13 cellular contexts compared by ENCODE assay signal in genomic region chr12:118102070-118102469, GRCh38. TPM values are rescaled to one million over a fixed set of nuclear protein-coding genes. Genes with fewer than 3 reads are reported as not detected.
DNase-seq lines count a peak whose midpoint lies in the region; ATAC-seq and TF ChIP-seq lines count a peak whose summit lies in the region.
"Had no signal": no experiment of that assay in that cellular context is flagged by ENCODE, and none has a peak within 500 bp of the region (broad histone marks: within the 10 kb centered on the region; RNA-seq: fewer than 3 reads in every experiment).

No MANE protein-coding gene starts in this region.

- 74 to 77% methylated on average over 6 of the region's 6 CpGs for WGBS in heart right ventricle, 2 donors

- no peak overlapping the region for H3K27ac Mint-ChIP-seq in naive B cell

- H3K4me1 ChIP-seq in duodenal mucosa (ENCODE audit: control insufficient read depth in 1 of 2, insufficient read depth in 2 of 2, low read length in 2 of 2) (peaks cover 6 to 23% of the 10 kb centered on the region in 2 donors), heart right ventricle (peaks cover 0 to 20% (median 14%) of the 10 kb centered on the region in 9 donors)

- peak overlapping the region; percentile 82 to 83 for H3K4me3 ChIP-seq in duodenal mucosa (ENCODE audit: low read depth in 1 of 2, low read length in 2 of 2)
- no peak overlapping the region for H3K4me3 ChIP-seq in heart right ventricle

- H3K4me1 Mint-ChIP-seq in naive B cell, result peaks cover 10 to 13% (median 10%) of the 10 kb centered on the region in 3 donors

- peaks cover 0 to 1% (median 0%) of the 10 kb centered on the region in 7 donors for H3K9me3 Mint-ChIP-seq in naive B cell
- H3K9me3 Mint-ChIP-seq: effector memory CD8-positive, alpha-beta T cell had no signal

- H3K27ac ChIP-seq in duodenal mucosa (ENCODE audit: low read depth, low read length) (no peak overlapping the region), heart right ventricle (no peak overlapping the region)
- H3K27ac ChIP-seq: WERI-Rb-1 had no signal

- H3K36me3 Mint-ChIP-seq in naive B cell, result no peaks in the 10 kb centered on the region

- peaks cover 13 to 16% (median 15%) of the 10 kb centered on the region in 3 donors for H3K27me3 Mint-ChIP-seq in naive B cell

- H3K36me3 ChIP-seq in duodenal mucosa (ENCODE audit: control insufficient read depth in 1 of 2, insufficient read depth in 2 of 2, low read length in 2 of 2) (no peaks in the 10 kb centered on the region), heart right ventricle (no peaks in the 10 kb centered on the region)

- 0 out of 2 replicates have a peak, but pooled peaks have one; percentile 0 for TF ChIP-seq RAD21 in Ishikawa (IDR thresholded peaks at IDR 0.05; ENCODE audit: low read depth)

- H3K4me3 Mint-ChIP-seq in naive B cell, result peak overlapping the region in 7 of 8 donors; percentile 15 to 93 (median 71)

- ATAC-seq in naive B cell (ENCODE audit: low read depth in 2 of 2), result no peak
- no peak for ATAC-seq in HG02885 (IDR thresholded peaks at IDR 0.05; ENCODE audit: poor library complexity, unreplicated experiment)
- ATAC-seq in GM21619 (IDR thresholded peaks at IDR 0.05; ENCODE audit: unreplicated experiment), result no peak
- no peak for ATAC-seq in heart right ventricle
- ATAC-seq: effector memory CD8-positive, alpha-beta T cell had no signal

- DNase-seq in COLO668 (lab: John Stamatoyannopoulos, UW; ENCODE audit: unreplicated experiment) (peak; percentile 51), naive B cell (no peak), NOMO-1 treated with DMSO at 0.1 percent for 48 hours (lab: John Stamatoyannopoulos, UW; ENCODE audit: unreplicated experiment) (no peak), heart right ventricle (no peak)
- DNase-seq: activated naive CD4-positive, alpha-beta T cell treated with Interleukin-2 at 50 U/mL for 16 hours; DMS79; effector memory CD8-positive, alpha-beta T cell; stimulated activated CD8-positive, alpha-beta memory T cell treated with anti-CD3 and anti-CD28 coated beads, Interleukin-4, amount 100 ng/mL, for 48 hours; WERI-Rb-1 had no signal

- no peaks in the 10 kb centered on the region for H3K9me3 ChIP-seq in duodenal mucosa (ENCODE audit: control insufficient read depth in 1 of 2, low read length in 2 of 2)
- H3K9me3 ChIP-seq in heart right ventricle, result no peaks in the 10 kb centered on the region

- TF ChIP-seq EP300 in Ishikawa (IDR thresholded peaks at IDR 0.05; ENCODE audit: borderline replicate concordance), result no peak

- no peaks in the 10 kb centered on the region for H3K27me3 ChIP-seq in duodenal mucosa (ENCODE audit: control insufficient read depth in 1 of 2, insufficient read depth in 2 of 2, low read length in 2 of 2)
- H3K27me3 ChIP-seq in heart right ventricle, result peaks cover 0 to 8% (median 0%) of the 10 kb centered on the region in 7 donors

- intact Hi-C loops in heart right ventricle (cut with DNase I), result loop anchor here in 7 of 10 donors (5.0 kb wide), 2 partner anchors 35 to 40 kb away; partner anchors contain the start of gene WSB2 (in 6 of the 7)

- no peak for TF ChIP-seq CTCF in heart right ventricle (IDR thresholded peaks at IDR 0.05)

- no peak overlapping the region for H3K9ac ChIP-seq in duodenal mucosa (ENCODE audit: low read depth in 1 of 2, low read length in 2 of 2)

TF ChIP-seq in Ishikawa, 13 proteins besides CTCF, POLR2A, EP300 and RAD21:
- TF ChIP-seq TAF1 (IDR thresholded peaks at IDR 0.05; ENCODE audit: low read depth) (no peak), ZBTB7A (IDR thresholded peaks at IDR 0.05; ENCODE audit: low read depth) (no peak), REST (IDR thresholded peaks at IDR 0.05; ENCODE audit: low read depth) (no peak), MAX (IDR thresholded peaks at IDR 0.05) (no peak), CEBPB (IDR thresholded peaks at IDR 0.05) (no peak), TCF12 (IDR thresholded peaks at IDR 0.05; ENCODE audit: low read depth) (no peak)
TF ChIP-seq in Ishikawa: peak in this region for 0.

RNA-seq across cellular contexts. Expression of gene VSIG10, which starts 1.7 kb away (rescaled TPM):
- polyA plus RNA-seq in naive B cell (ENCODE audit: low read depth in 6 of 6) (1 to 10 TPM in 4 of 6 donors, under 1 TPM in 1, not detected in 1; 0.36 to 3.1 (median 1.7) TPM), heart right ventricle (10 to 100 TPM in 1 of 2 donors, 1 to 10 TPM in 1; 5.3 to 23.6 TPM)
- total RNA-seq in heart right ventricle, result 10 to 100 TPM in 6 of 10 donors, 1 to 10 TPM in 4; 9.2 to 13.7 (median 10.3) TPM

RNA-seq across cellular contexts. Expression of gene PEBP1, which starts 33.9 kb away (rescaled TPM):
- polyA plus RNA-seq in naive B cell (ENCODE audit: low read depth in 6 of 6), result 100 to 1,000 TPM; 237 to 308 (median 258) TPM
- total RNA-seq in heart right ventricle, result 100 to 1,000 TPM; 310 to 552 (median 467) TPM
- 100 to 1,000 TPM; 273 to 535 TPM for polyA plus RNA-seq in heart right ventricle

RNA-seq across cellular contexts. Expression of gene WSB2, which starts 41.1 kb away (rescaled TPM):
- polyA plus RNA-seq in naive B cell (ENCODE audit: low read depth in 6 of 6) (10 to 100 TPM in 1 of 6 donors, 1 to 10 TPM in 5; 5.8 to 12.8 (median 8.3) TPM), heart right ventricle (10 to 100 TPM; 52.2 to 83.1 TPM)
- 100 to 1,000 TPM in 4 of 10 donors, 10 to 100 TPM in 6; 89.8 to 125 (median 98.2) TPM for total RNA-seq in heart right ventricle

Comparison
In these comparisons a context has a peak if more than half of its experiments do, and no peak if none do; other contexts are left out.
1. H3K4me3 ChIP-seq: peak in duodenal mucosa (2 of 2); none in heart right ventricle (0 of 10).